In the genomic region with DNA sequence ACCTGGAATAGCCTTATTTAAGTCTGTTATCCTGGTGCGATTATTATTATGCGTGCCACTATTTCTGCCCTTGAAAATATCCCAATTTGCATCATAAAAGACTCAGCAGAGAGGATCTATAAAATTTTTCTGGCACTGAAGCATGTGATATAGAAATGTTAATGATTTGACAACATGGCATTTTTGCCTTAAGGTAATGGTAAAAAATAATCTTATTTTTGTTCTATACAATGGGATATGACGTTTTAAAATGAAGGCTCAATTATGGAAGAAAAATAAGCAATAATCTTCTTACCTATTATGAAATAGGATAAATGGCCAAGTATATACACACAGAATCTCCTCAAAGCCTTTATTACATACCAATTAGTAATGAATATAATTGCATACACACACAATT, we compare ENCODE assay signal across 8 cellular contexts.
"Had no signal": no experiment of that assay in that cellular context is flagged by ENCODE, and none has a peak within 500 bp of the region (broad histone marks: within the 10 kb centered on the region; RNA-seq: fewer than 3 reads in every experiment).

No MANE protein-coding gene starts in this region.

- FAIRE-seq: HepG2 had no signal

- ATAC-seq: HCT116, HepG2 had no signal

- H3K36me3 ChIP-seq: HAP-1 had no signal

- H3K27ac ChIP-seq: GM23248, HL-60 had no signal

- DNase-seq: GM23248, GOT3, H7, HFFc6 had no signal

- H3K4me3 ChIP-seq: GM23248, HAP-1 had no signal

- H3K9me3 ChIP-seq: HAP-1 had no signal
